ENCODE assay signal across 9 cellular contexts in the genomic region with DNA sequence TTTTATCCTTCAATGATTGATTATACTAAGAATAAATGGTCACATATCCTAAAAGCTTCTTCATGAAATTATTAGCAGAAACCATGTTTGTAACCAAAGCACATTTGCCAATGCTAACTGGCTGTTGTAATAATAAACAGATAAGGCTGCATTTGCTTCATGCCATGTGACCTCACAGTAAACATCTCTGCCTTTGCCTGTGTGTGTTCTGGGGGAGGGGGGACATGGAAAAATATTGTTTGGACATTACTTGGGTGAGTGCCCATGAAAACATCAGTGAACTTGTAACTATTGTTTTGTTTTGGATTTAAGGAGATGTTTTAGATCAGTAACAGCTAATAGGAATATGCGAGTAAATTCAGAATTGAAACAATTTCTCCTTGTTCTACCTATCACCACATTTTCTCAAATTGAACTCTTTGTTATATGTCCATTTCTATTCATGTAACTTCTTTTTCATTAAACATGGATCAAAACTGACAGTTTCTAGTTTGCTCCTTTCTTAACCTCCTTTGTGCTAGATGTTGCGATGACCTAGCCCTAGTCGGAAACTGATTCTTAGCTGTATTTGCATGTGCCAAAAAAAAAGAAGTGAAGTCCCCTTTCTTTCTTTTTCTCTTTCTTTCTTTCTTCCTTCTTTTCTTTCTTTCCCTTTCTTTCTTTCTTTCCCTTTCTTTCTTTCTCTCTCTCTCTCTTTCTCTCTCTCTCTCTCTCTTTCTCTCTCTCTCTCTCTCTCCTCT. TPM values are rescaled to one million over a fixed set of nuclear protein-coding genes. Genes with fewer than 3 reads are reported as not detected.
DNase-seq lines count a peak whose midpoint lies in the region; ATAC-seq and TF ChIP-seq lines count a peak whose summit lies in the region.
"Had no signal": no experiment of that assay in that cellular context is flagged by ENCODE, and none has a peak within 500 bp of the region (broad histone marks: within the 10 kb centered on the region; RNA-seq: fewer than 3 reads in every experiment).

No MANE protein-coding gene starts in this region.

- no peaks in the 10 kb centered on the region for H4K20me1 ChIP-seq in SK-N-SH (ENCODE audit: insufficient read depth)

- H3K27me3 ChIP-seq in SK-N-SH (ENCODE audit: insufficient read depth) (no peaks in the 10 kb centered on the region), right cardiac atrium (ENCODE audit: control insufficient read depth, insufficient read depth) (no peaks in the 10 kb centered on the region), stomach (no peaks in the 10 kb centered on the region)

- H3K4me3 ChIP-seq in SK-N-SH (ENCODE audit: low read depth in 2 of 2, low read length in 1 of 2) (peak overlapping the region in 1 of 2 experiments; percentile 25; a peak in 2 of 4 replicates), right cardiac atrium (ENCODE audit: low read length) (no peak overlapping the region), stomach (no peak overlapping the region)

- TF ChIP-seq RAD21 in SK-N-SH (IDR thresholded peaks at IDR 0.05; ENCODE audit: low read length): no peak

- POLR2A ChIA-PET in SK-N-SH (lab: Yijun Ruan, JAX): no interaction called here

- intact Hi-C loops in right cardiac atrium (cut with DNase I): no loop called here
- intact Hi-C loops in stomach (cut with DNase I; ENCODE audit: low total_unique reads): no loop called here

- H3K4me2 ChIP-seq in SK-N-SH: peak overlapping the region; percentile 79

- H3K27ac Mint-ChIP-seq in endothelial cell (ENCODE audit: unreplicated experiment): no peak overlapping the region

- peak; percentile 42 to 48 for ATAC-seq in right cardiac atrium
- no peak for ATAC-seq in GM21526 (IDR thresholded peaks at IDR 0.05; ENCODE audit: low FRiP score, unreplicated experiment)

- peak overlapping the region; percentile 66; the same call in 1 of the 2 replicates for H3K9ac ChIP-seq in SK-N-SH

- H3K36me3 Mint-ChIP-seq in endothelial cell (ENCODE audit: low read depth, unreplicated experiment): no peaks in the 10 kb centered on the region

- TF ChIP-seq EP300 in SK-N-SH (IDR thresholded peaks at IDR 0.05; ENCODE audit: borderline replicate concordance in 1 of 2, low read depth in 1 of 2, low read length in 1 of 2) (no peak), stomach (IDR thresholded peaks at IDR 0.05) (no peak)

- no peaks in the 10 kb centered on the region for H3K36me3 ChIP-seq in SK-N-SH (replicated peaks in 1 of 2; ENCODE audit: control insufficient read depth in 1 of 2, insufficient read depth in 2 of 2, low read length in 1 of 2)
- H3K36me3 ChIP-seq in stomach: no peaks in the 10 kb centered on the region

- H3F3A ChIP-seq in SK-N-SH (replicated peaks; ENCODE audit: insufficient read depth): peaks cover 21% of the 10 kb centered on the region

- no peak overlapping the region for H2AFZ ChIP-seq in SK-N-SH (ENCODE audit: low read depth)

- H3K4me1 ChIP-seq in SK-N-SH (ENCODE audit: control insufficient read depth in 1 of 2, insufficient read depth in 2 of 2, low read depth in 1 of 2, low read length in 1 of 2): peaks cover 0 to 14% of the 10 kb centered on the region in 2 experiments; a peak in 2 of 4 replicates
- peaks cover 2% of the 10 kb centered on the region for H3K4me1 ChIP-seq in right cardiac atrium (ENCODE audit: control insufficient read depth, insufficient read depth, low read length)
- peaks cover 0 to 33% (median 13%) of the 10 kb centered on the region in 4 donors for H3K4me1 ChIP-seq in stomach

- no peak overlapping the region for H3K4me3 Mint-ChIP-seq in endothelial cell (ENCODE audit: unreplicated experiment)

- H3K9me2 ChIP-seq in SK-N-SH: no peaks in the 10 kb centered on the region

- no peaks in the 10 kb centered on the region for H3K9me3 ChIP-seq in SK-N-SH
- H3K9me3 ChIP-seq in right cardiac atrium (ENCODE audit: control insufficient read depth, low read length): no peaks in the 10 kb centered on the region
- no peaks in the 10 kb centered on the region for H3K9me3 ChIP-seq in stomach

- H3K4me1 Mint-ChIP-seq in endothelial cell (ENCODE audit: unreplicated experiment): no peaks in the 10 kb centered on the region

- CTCF ChIA-PET in SK-N-SH (lab: Yijun Ruan, JAX): interaction anchor here (0.9 to 3.0 kb wide), 2 partner anchors 11 to 60 kb away, joined by 3 to 10 read pairs; no protein-coding TSS in a partner anchor

- TF ChIP-seq CTCF in SK-N-SH (IDR thresholded peaks at IDR 0.05) (no peak), stomach (IDR thresholded peaks at IDR 0.05) (no peak), endothelial cell (IDR thresholded peaks at IDR 0.05; ENCODE audit: unreplicated experiment) (no peak)

- H3K79me2 ChIP-seq in SK-N-SH (ENCODE audit: insufficient read depth): no peaks in the 10 kb centered on the region

- no peak for TF ChIP-seq POLR2A in stomach (IDR thresholded peaks at IDR 0.05)

- no peaks in the 10 kb centered on the region for H3K27me3 Mint-ChIP-seq in endothelial cell (ENCODE audit: unreplicated experiment)

- 75% methylated on average over 3 of the region's 3 CpGs for WGBS in SK-N-SH (ENCODE audit: low lambda C conversion rate)
- WGBS in right cardiac atrium: 50% methylated on average over 3 of the region's 3 CpGs
- WGBS in stomach, 5 donors: 52 to 60% (median 57%) methylated on average over 3 of the region's 3 CpGs

- DNase-seq in DMS153 (lab: John Stamatoyannopoulos, UW) (peak; percentile 8), DMS153 treated with DMSO at 0.1 percent for 48 hours (lab: John Stamatoyannopoulos, UW; ENCODE audit: unreplicated experiment) (no peak), SK-N-SH (no peak), right cardiac atrium (no peak), stomach (no peak), endothelial cell (ENCODE audit: low spot score) (no peak), NCI-H2107 (lab: John Stamatoyannopoulos, UW) (no peak)
- DNase-seq: activated CD8-positive, alpha-beta memory T cell treated with anti-CD3 and anti-CD28 coated beads, Interleukin-2, amount 50 U/mL, for 4 hours had no signal

- H3K27ac ChIP-seq in SK-N-SH (ENCODE audit: low read depth in 2 of 2, low read length in 1 of 2) (peak overlapping the region; percentile 72 to 93; a peak in 3 of 4 replicates), right cardiac atrium (ENCODE audit: low read length) (no peak overlapping the region), stomach (peak overlapping the region in 3 of 5 donors; percentile 25 to 45 (median 37))

- H3K9me3 Mint-ChIP-seq in endothelial cell (ENCODE audit: unreplicated experiment): no peaks in the 10 kb centered on the region

TF ChIP-seq in SK-N-SH, 30 proteins besides CTCF, POLR2A, EP300 and RAD21:
- TF ChIP-seq, protein P1, sequence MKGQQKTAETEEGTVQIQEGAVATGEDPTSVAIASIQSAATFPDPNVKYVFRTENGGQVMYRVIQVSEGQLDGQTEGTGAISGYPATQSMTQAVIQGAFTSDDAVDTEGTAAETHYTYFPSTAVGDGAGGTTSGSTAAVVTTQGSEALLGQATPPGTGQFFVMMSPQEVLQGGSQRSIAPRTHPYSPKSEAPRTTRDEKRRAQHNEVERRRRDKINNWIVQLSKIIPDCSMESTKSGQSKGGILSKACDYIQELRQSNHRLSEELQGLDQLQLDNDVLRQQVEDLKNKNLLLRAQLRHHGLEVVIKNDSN (IDR thresholded peaks at IDR 0.05; ENCODE audit: borderline replicate concordance, low read depth): peak; percentile 32; the same call in 1 of the 2 replicates
- TF ChIP-seq, protein P2, sequence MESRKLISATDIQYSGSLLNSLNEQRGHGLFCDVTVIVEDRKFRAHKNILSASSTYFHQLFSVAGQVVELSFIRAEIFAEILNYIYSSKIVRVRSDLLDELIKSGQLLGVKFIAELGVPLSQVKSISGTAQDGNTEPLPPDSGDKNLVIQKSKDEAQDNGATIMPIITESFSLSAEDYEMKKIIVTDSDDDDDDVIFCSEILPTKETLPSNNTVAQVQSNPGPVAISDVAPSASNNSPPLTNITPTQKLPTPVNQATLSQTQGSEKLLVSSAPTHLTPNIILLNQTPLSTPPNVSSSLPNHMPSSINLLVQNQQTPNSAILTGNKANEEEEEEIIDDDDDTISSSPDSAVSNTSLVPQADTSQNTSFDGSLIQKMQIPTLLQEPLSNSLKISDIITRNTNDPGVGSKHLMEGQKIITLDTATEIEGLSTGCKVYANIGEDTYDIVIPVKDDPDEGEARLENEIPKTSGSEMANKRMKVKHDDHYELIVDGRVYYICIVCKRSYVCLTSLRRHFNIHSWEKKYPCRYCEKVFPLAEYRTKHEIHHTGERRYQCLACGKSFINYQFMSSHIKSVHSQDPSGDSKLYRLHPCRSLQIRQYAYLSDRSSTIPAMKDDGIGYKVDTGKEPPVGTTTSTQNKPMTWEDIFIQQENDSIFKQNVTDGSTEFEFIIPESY (IDR thresholded peaks at IDR 0.05; ENCODE audit: borderline replicate concordance, low read depth): no peak
TF ChIP-seq in SK-N-SH: peak in this region for 1.

RNA-seq across cellular contexts. Expression of a gene that starts 45.1 kb away (rescaled TPM):
- polyA plus RNA-seq in SK-N-SH (2012; rRNA removed): 2.3 and 5.2 TPM in 2 replicates
- 4.1 and 5.1 TPM in 2 replicates for polyA plus RNA-seq in SK-N-SH (2012; cell fraction: cytosol; rRNA removed)
- 1.3 and 2.0 TPM in 2 replicates for polyA plus RNA-seq in SK-N-SH (2012; cell fraction: nucleus; rRNA removed)
- total RNA-seq in right cardiac atrium: 1 to 10 TPM; 1.8 to 6.0 (median 3.3) TPM
- polyA plus RNA-seq in right cardiac atrium: 3.2 TPM
- total RNA-seq in stomach: 10 to 100 TPM in 2 of 5 donors, 1 to 10 TPM in 2, under 1 TPM in 1; 0.58 to 19.2 (median 7.2) TPM
- polyA plus RNA-seq in stomach: 1 to 10 TPM; 2.6 to 5.2 (median 2.7) TPM
- total RNA-seq in endothelial cell (ENCODE audit: unreplicated experiment): 1.0 TPM
